1 cellular context compared by ENCODE assay signal in genomic region chr22:38793721-38794466, GRCh38.
TF ChIP-seq lines count a peak whose summit lies in the region.

DNAL4 (minus strand) TSS chr22:38794143; CDS start chr22:38782731, 11,412 bp downstream.

TF ChIP-seq in HepG2, 621 proteins besides CTCF, POLR2A, EP300 and RAD21 (continued from another document and continues in another):
- TF ChIP-seq ARID5B (CRISPR knock-in tag; IDR thresholded peaks at IDR 0.05), result no peak
- TF ChIP-seq ZNF678 (CRISPR knock-in tag; IDR thresholded peaks at IDR 0.05), result no peak
- TF ChIP-seq CREB1 (IDR thresholded peaks at IDR 0.05), result peak; percentile 64
- TF ChIP-seq CREB1 (CRISPR knock-in tag; IDR thresholded peaks at IDR 0.05), result peak; percentile 68
- no peak for TF ChIP-seq GLI4 (CRISPR knock-in tag; IDR thresholded peaks at IDR 0.05; ENCODE audit: borderline replicate concordance)
- peak; percentile 38; the same call in 1 of the 2 replicates for TF ChIP-seq KDM5A (IDR thresholded peaks at IDR 0.05; ENCODE audit: borderline replicate concordance, low read length)
- TF ChIP-seq ZNF567 (CRISPR knock-in tag; IDR thresholded peaks at IDR 0.05; ENCODE audit: borderline replicate concordance), result no peak
- no peak for TF ChIP-seq ZNF382 (CRISPR knock-in tag; IDR thresholded peaks at IDR 0.05; ENCODE audit: borderline replicate concordance)
- TF ChIP-seq RORA (CRISPR knock-in tag; IDR thresholded peaks at IDR 0.05), result no peak
- TF ChIP-seq ZNF441 (CRISPR knock-in tag; IDR thresholded peaks at IDR 0.05; ENCODE audit: borderline replicate concordance), result 0 out of 2 replicates have a peak, but pooled peaks have one; percentile 18
- peak; percentile 97 for TF ChIP-seq SRF (IDR thresholded peaks at IDR 0.05; ENCODE audit: low read depth, low read length)
- TF ChIP-seq STAG1 (CRISPR knock-in tag; IDR thresholded peaks at IDR 0.05), result no peak
- TF ChIP-seq WIZ (CRISPR knock-in tag; IDR thresholded peaks at IDR 0.05), result no peak
- no peak for TF ChIP-seq ZNF34 (CRISPR knock-in tag; IDR thresholded peaks at IDR 0.05; ENCODE audit: borderline replicate concordance)
- no peak for TF ChIP-seq CHD4 (IDR thresholded peaks at IDR 0.05; ENCODE audit: borderline replicate concordance, low read length)
- no peak for TF ChIP-seq HNRNPLL (IDR thresholded peaks at IDR 0.05; ENCODE audit: low read depth, low read length, poor library complexity, severe bottlenecking)
- TF ChIP-seq SP1 (IDR thresholded peaks at IDR 0.05), result no peak
- TF ChIP-seq SP1 (CRISPR knock-in tag; IDR thresholded peaks at IDR 0.05), result peak; percentile 35; the same call in 1 of the 2 replicates
- TF ChIP-seq GZF1 (CRISPR knock-in tag; IDR thresholded peaks at IDR 0.05), result no peak
- TF ChIP-seq TFAP4 (IDR thresholded peaks at IDR 0.05; ENCODE audit: borderline replicate concordance, low read depth), result no peak
- no peak for TF ChIP-seq ZNF143 (CRISPR knock-in tag; IDR thresholded peaks at IDR 0.05)
- TF ChIP-seq ZNF713 (CRISPR knock-in tag; IDR thresholded peaks at IDR 0.05), result no peak
- TF ChIP-seq KAT7 (CRISPR knock-in tag; IDR thresholded peaks at IDR 0.05; ENCODE audit: borderline replicate concordance), result no peak
- TF ChIP-seq IRF2 (CRISPR knock-in tag; IDR thresholded peaks at IDR 0.05), result no peak
- TF ChIP-seq ZNF782 (CRISPR knock-in tag; IDR thresholded peaks at IDR 0.05; ENCODE audit: borderline replicate concordance), result no peak
- TF ChIP-seq LCORL (IDR thresholded peaks at IDR 0.05), result no peak
- no peak for TF ChIP-seq LCORL (CRISPR knock-in tag; IDR thresholded peaks at IDR 0.05)
- TF ChIP-seq ZNF644 (CRISPR knock-in tag; IDR thresholded peaks at IDR 0.05; ENCODE audit: low read depth), result no peak
- TF ChIP-seq HOXD1 (CRISPR knock-in tag; IDR thresholded peaks at IDR 0.05), result no peak
- TF ChIP-seq ZSCAN31 (CRISPR knock-in tag; IDR thresholded peaks at IDR 0.05; ENCODE audit: low read depth), result no peak
- TF ChIP-seq ZFYVE20 (CRISPR knock-in tag; IDR thresholded peaks at IDR 0.05; ENCODE audit: borderline replicate concordance, low read depth), result no peak
- no peak for TF ChIP-seq NR2F6 (IDR thresholded peaks at IDR 0.05)
- TF ChIP-seq NR2F6 (CRISPR knock-in tag; IDR thresholded peaks at IDR 0.05), result no peak
- 0 out of 2 replicates have a peak, but pooled peaks have one; percentile 37 for TF ChIP-seq ZNF891 (CRISPR knock-in tag; IDR thresholded peaks at IDR 0.05)
- TF ChIP-seq FOXK1 (CRISPR knock-in tag; IDR thresholded peaks at IDR 0.05; ENCODE audit: borderline replicate concordance, low read depth), result peak; percentile 70; the same call in 1 of the 2 replicates
- no peak for TF ChIP-seq FOSL1 (CRISPR knock-in tag; IDR thresholded peaks at IDR 0.05; ENCODE audit: borderline replicate concordance)
- TF ChIP-seq SP140L (CRISPR knock-in tag; IDR thresholded peaks at IDR 0.05; ENCODE audit: borderline replicate concordance), result no peak
- no peak for TF ChIP-seq GATA4 (IDR thresholded peaks at IDR 0.05; ENCODE audit: borderline replicate concordance, low read depth)
- no peak for TF ChIP-seq RARA (CRISPR knock-in tag; IDR thresholded peaks at IDR 0.05)
- no peak for TF ChIP-seq ZFP36L2 (CRISPR knock-in tag; IDR thresholded peaks at IDR 0.05)
- no peak for TF ChIP-seq BCL3 (CRISPR knock-in tag; IDR thresholded peaks at IDR 0.05)
- TF ChIP-seq ATAD3A (CRISPR knock-in tag; IDR thresholded peaks at IDR 0.05), result no peak
- TF ChIP-seq ATF7 (IDR thresholded peaks at IDR 0.05), result no peak
- TF ChIP-seq ATF7 (CRISPR knock-in tag; IDR thresholded peaks at IDR 0.05), result no peak
- TF ChIP-seq ZNF674 (CRISPR knock-in tag; IDR thresholded peaks at IDR 0.05; ENCODE audit: low read depth), result no peak
- TF ChIP-seq ZBTB4 (CRISPR knock-in tag; IDR thresholded peaks at IDR 0.05; ENCODE audit: borderline replicate concordance), result no peak
- TF ChIP-seq RFX3 (CRISPR knock-in tag; IDR thresholded peaks at IDR 0.05), result peak; percentile 83
- TF ChIP-seq ZNF574 (CRISPR knock-in tag; IDR thresholded peaks at IDR 0.05), result 0 out of 2 replicates have a peak, but pooled peaks have one; percentile 38
- TF ChIP-seq KDM3A (CRISPR knock-in tag; IDR thresholded peaks at IDR 0.05; ENCODE audit: low read depth), result no peak
- no peak for TF ChIP-seq ZNF317 (CRISPR knock-in tag; IDR thresholded peaks at IDR 0.05)
- TF ChIP-seq AHDC1 (CRISPR knock-in tag; IDR thresholded peaks at IDR 0.05; ENCODE audit: borderline replicate concordance), result no peak
- TF ChIP-seq ZNF543 (CRISPR knock-in tag; IDR thresholded peaks at IDR 0.05), result no peak
- no peak for TF ChIP-seq THAP7 (CRISPR knock-in tag; IDR thresholded peaks at IDR 0.05)
- TF ChIP-seq HNRNPK (IDR thresholded peaks at IDR 0.05; ENCODE audit: low read depth, low read length, poor library complexity, severe bottlenecking), result peak; percentile 78
- TF ChIP-seq SRSF9 (IDR thresholded peaks at IDR 0.05; ENCODE audit: borderline replicate concordance, insufficient read depth, low read depth, low read length, poor library complexity, severe bottlenecking), result no peak
- TF ChIP-seq ZNF572 (CRISPR knock-in tag; IDR thresholded peaks at IDR 0.05), result no peak
